1 cellular context compared by ENCODE assay signal in the genomic region with DNA sequence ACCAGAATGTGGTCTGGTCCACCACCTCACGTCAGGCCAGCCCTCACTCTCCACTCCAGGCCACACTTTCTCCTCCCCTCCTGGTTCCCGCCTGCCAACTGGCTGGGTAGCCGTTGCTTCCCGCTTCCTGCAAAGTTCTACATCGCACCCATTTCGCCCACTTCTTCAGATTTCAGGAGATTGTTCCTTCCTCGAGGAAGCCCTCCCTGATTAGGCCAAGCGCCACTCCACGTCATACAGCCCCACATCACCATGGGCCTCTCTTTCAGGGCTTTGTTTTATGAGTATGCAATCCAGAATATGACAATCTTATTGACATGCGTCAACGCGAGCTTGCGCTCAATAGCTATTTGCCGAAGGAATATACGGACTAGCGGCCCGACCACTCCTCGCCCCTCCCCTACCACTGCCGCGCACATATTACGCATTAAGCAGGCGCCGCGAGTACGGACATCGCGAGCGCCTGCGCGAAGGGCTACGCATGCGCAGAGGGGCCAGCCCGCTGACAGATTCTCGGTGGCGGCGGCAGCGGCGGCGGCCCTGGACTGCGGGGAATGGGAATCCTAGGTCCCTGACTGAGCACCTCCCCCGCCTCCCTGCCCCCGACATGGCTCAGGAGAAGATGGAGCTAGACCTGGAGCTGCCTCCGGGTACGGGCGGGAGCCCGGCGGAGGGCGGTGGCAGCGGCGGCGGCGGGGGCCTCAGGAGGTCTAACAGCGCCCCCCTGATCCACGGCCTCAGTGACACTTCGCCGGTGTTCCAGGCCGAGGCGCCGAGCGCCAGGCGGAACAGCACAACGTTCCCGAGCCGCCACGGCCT.
TF ChIP-seq lines count a peak whose summit lies in the region.

No MANE protein-coding gene starts in this region.

TF ChIP-seq in GM23338, 12 proteins besides CTCF, POLR2A, EP300 and RAD21 (continued from another document):
- no peak for TF ChIP-seq ZNF114 (CRISPR knock-in tag; IDR thresholded peaks at IDR 0.05)
- TF ChIP-seq ZNF331 (CRISPR knock-in tag; IDR thresholded peaks at IDR 0.05; ENCODE audit: low read depth), result no peak
- peak; percentile 99 for TF ChIP-seq CREB1 (CRISPR knock-in tag; IDR thresholded peaks at IDR 0.05; ENCODE audit: low read depth)
- peak; percentile 84 for TF ChIP-seq POLR2AphosphoS5 (IDR thresholded peaks at IDR 0.05; ENCODE audit: low read depth)
- TF ChIP-seq, protein P1, sequence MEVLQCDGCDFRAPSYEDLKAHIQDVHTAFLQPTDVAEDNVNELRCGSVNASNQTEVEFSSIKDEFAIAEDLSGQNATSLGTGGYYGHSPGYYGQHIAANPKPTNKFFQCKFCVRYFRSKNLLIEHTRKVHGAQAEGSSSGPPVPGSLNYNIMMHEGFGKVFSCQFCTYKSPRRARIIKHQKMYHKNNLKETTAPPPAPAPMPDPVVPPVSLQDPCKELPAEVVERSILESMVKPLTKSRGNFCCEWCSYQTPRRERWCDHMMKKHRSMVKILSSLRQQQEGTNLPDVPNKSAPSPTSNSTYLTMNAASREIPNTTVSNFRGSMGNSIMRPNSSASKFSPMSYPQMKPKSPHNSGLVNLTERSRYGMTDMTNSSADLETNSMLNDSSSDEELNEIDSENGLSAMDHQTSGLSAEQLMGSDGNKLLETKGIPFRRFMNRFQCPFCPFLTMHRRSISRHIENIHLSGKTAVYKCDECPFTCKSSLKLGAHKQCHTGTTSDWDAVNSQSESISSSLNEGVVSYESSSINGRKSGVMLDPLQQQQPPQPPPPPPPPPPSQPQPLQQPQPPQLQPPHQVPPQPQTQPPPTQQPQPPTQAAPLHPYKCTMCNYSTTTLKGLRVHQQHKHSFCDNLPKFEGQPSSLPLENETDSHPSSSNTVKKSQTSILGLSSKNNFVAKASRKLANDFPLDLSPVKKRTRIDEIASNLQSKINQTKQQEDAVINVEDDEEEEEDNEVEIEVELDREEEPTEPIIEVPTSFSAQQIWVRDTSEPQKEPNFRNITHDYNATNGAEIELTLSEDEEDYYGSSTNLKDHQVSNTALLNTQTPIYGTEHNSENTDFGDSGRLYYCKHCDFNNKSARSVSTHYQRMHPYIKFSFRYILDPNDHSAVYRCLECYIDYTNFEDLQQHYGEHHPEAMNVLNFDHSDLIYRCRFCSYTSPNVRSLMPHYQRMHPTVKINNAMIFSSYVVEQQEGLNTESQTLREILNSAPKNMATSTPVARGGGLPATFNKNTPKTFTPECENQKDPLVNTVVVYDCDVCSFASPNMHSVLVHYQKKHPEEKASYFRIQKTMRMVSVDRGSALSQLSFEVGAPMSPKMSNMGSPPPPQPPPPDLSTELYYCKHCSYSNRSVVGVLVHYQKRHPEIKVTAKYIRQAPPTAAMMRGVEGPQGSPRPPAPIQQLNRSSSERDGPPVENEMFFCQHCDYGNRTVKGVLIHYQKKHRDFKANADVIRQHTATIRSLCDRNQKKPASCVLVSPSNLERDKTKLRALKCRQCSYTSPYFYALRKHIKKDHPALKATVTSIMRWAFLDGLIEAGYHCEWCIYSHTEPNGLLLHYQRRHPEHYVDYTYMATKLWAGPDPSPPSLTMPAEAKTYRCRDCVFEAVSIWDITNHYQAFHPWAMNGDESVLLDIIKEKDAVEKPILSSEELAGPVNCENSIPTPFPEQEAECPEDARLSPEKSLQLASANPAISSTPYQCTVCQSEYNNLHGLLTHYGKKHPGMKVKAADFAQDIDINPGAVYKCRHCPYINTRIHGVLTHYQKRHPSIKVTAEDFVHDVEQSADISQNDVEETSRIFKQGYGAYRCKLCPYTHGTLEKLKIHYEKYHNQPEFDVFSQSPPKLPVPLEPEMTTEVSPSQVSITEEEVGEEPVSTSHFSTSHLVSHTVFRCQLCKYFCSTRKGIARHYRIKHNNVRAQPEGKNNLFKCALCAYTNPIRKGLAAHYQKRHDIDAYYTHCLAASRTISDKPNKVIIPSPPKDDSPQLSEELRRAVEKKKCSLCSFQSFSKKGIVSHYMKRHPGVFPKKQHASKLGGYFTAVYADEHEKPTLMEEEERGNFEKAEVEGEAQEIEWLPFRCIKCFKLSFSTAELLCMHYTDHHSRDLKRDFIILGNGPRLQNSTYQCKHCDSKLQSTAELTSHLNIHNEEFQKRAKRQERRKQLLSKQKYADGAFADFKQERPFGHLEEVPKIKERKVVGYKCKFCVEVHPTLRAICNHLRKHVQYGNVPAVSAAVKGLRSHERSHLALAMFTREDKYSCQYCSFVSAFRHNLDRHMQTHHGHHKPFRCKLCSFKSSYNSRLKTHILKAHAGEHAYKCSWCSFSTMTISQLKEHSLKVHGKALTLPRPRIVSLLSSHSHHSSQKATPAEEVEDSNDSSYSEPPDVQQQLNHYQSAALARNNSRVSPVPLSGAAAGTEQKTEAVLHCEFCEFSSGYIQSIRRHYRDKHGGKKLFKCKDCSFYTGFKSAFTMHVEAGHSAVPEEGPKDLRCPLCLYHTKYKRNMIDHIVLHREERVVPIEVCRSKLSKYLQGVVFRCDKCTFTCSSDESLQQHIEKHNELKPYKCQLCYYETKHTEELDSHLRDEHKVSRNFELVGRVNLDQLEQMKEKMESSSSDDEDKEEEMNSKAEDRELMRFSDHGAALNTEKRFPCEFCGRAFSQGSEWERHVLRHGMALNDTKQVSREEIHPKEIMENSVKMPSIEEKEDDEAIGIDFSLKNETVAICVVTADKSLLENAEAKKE (CRISPR knock-in tag; IDR thresholded peaks at IDR 0.05), result no peak
- TF ChIP-seq JUNB (IDR thresholded peaks at IDR 0.05; ENCODE audit: unreplicated experiment), result no peak
